ENCODE assay signal across 10 cellular contexts in the genomic region with DNA sequence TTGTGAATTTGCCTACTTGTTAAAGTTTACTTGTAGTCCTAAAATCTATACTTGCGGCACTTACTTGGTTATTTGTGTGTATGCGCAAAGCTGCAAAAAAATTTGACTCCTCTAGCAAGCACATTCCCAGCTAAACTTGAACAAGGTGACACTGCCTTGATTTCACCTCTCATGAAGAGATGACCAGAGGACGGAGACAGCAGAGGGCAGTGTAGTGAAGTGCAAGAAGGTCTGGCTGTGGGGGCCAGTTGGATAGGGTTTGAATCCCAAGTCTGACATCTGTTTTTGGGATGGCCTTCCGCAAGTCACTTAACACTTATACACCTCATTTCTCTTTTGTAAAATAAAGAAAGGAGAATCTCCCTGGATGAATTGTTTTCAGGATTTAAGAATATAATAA. TPM values are rescaled to one million over a fixed set of nuclear protein-coding genes. Genes with fewer than 3 reads are reported as not detected.
DNase-seq lines count a peak whose midpoint lies in the region; ATAC-seq and TF ChIP-seq lines count a peak whose summit lies in the region.
"Had no signal": no experiment of that assay in that cellular context is flagged by ENCODE, and none has a peak within 500 bp of the region (broad histone marks: within the 10 kb centered on the region; RNA-seq: fewer than 3 reads in every experiment).

No MANE protein-coding gene starts in this region.

- H3K27ac ChIP-seq in CD4-positive, alpha-beta T cell (ENCODE audit: low read depth, low read length) = no peak overlapping the region
- no peak overlapping the region for H3K27ac ChIP-seq in WERI-Rb-1

- H3K4me1 Mint-ChIP-seq in CD4-positive, alpha-beta T cell (ENCODE audit: low read depth) = peaks cover 74% of the 10 kb centered on the region

- no peaks in the 10 kb centered on the region for H3K27me3 ChIP-seq in CD4-positive, alpha-beta T cell (ENCODE audit: control insufficient read depth, insufficient read depth, low read length)
- H3K27me3 ChIP-seq in WERI-Rb-1 (ENCODE audit: insufficient read depth, low read depth, severe bottlenecking) = no peaks in the 10 kb centered on the region

- no peaks in the 10 kb centered on the region for H3K9me3 Mint-ChIP-seq in CD4-positive, alpha-beta T cell
- H3K9me3 Mint-ChIP-seq: activated CD4-positive, alpha-beta T cell treated with anti-CD3 and anti-CD28 coated beads, Interleukin-2, amount 10 ng/mL, durations not matched to agents 24 days and 14 days had no signal

- DNase-seq in CD4-positive, alpha-beta T cell = no peak
- no peak for DNase-seq in GM13977 (ENCODE audit: low spot score)
- peak; percentile 58 for DNase-seq in WERI-Rb-1
- DNase-seq in left colon = peak in 1 of 2 donors; percentile 27
- no peak for DNase-seq in NK-92 treated with Interleukin-12 subunit alpha and Interleukin-12 subunit beta, amount 100 ng/mL, for 24 hours (lab: John Stamatoyannopoulos, UW)
- no peak for DNase-seq in NOMO-1 treated with DMSO at 0.1 percent for 48 hours (lab: John Stamatoyannopoulos, UW; ENCODE audit: unreplicated experiment)
- no peak for DNase-seq in retina
- DNase-seq: stimulated activated CD8-positive, alpha-beta memory T cell treated with anti-CD3 and anti-CD28 coated beads, Interleukin-4, amount 100 ng/mL, for 48 hours had no signal

- CTCF ChIA-PET in CD4-positive, alpha-beta T cell (lab: Charles Lee) = interaction anchor here (0.6 to 1.2 kb wide), 4 partner anchors 7 to 139 kb away, joined by 3 to 4 read pairs (median 4); partner anchors contain the start of gene SFR1

- POLR2A ChIA-PET in CD4-positive, alpha-beta T cell (lab: Charles Lee) = interaction anchor here (0.7 to 1.4 kb wide), 9 partner anchors 11 to 139 kb away, joined by 3 to 12 read pairs (median 4); partner anchors contain the start of genes SFR1 and SLK

- no peak for TF ChIP-seq CTCF in CD4-positive, alpha-beta T cell (IDR thresholded peaks at IDR 0.05)
- TF ChIP-seq CTCF in GM13977 (IDR thresholded peaks at IDR 0.05; ENCODE audit: extremely low read depth, insufficient read depth, missing control alignments) (peak; percentile 46), WERI-Rb-1 (IDR thresholded peaks at IDR 0.05; ENCODE audit: low read depth, low read length) (peak; percentile 69)

- H3K4me3 Mint-ChIP-seq in CD4-positive, alpha-beta T cell = peak overlapping the region; percentile 30

- peaks cover 2% of the 10 kb centered on the region for H3K36me3 Mint-ChIP-seq in CD4-positive, alpha-beta T cell (ENCODE audit: low read depth)

- ATAC-seq in CD4-positive, alpha-beta T cell (ENCODE audit: poor library complexity) = no peak
- ATAC-seq in left colon (peak; percentile 39), HG03432 (IDR thresholded peaks at IDR 0.05; ENCODE audit: unreplicated experiment) (no peak)

- no peaks in the 10 kb centered on the region for H3K27me3 Mint-ChIP-seq in CD4-positive, alpha-beta T cell
- H3K27me3 Mint-ChIP-seq: activated CD4-positive, alpha-beta T cell treated with anti-CD3 and anti-CD28 coated beads, Interleukin-2, amount 10 ng/mL, durations not matched to agents 24 days and 14 days had no signal

- intact Hi-C loops in CD4-positive, alpha-beta T cell (cut with DNase I, micrococcal nuclease) = loop anchor here in 1 of 2 experiments (2.0 to 5.0 kb wide), 2 partner anchors 14 to 80 kb away; no protein-coding TSS in a partner anchor
- intact Hi-C loops in left colon (cut with DNase I, micrococcal nuclease) = no loop called here

- H3K9me3 ChIP-seq in CD4-positive, alpha-beta T cell (ENCODE audit: control insufficient read depth, low read length) = no peaks in the 10 kb centered on the region
- H3K9me3 ChIP-seq in WERI-Rb-1 (ENCODE audit: severe bottlenecking) = no peaks in the 10 kb centered on the region

- in situ Hi-C loops in GM13977 (cut with MboI; ENCODE audit: low pct_unique_long_range_greater_than_20kb, low sequenced_read_pairs, unreplicated experiment) = no loop called here

- H3K27ac Mint-ChIP-seq in CD4-positive, alpha-beta T cell = peak overlapping the region; percentile 65

- H3K36me3 ChIP-seq in WERI-Rb-1 = no peaks in the 10 kb centered on the region

- H3K4me3 ChIP-seq in WERI-Rb-1 (ENCODE audit: low read depth, low read length) = no peak overlapping the region

RNA-seq across cellular contexts. Expression of gene SLK, which starts 15.7 kb away (rescaled TPM):
- 10 to 100 TPM; 20.5 to 20.8 TPM for total RNA-seq in CD4-positive, alpha-beta T cell
- total RNA-seq in left colon = 10 to 100 TPM; 42.1 to 53.9 TPM
